Comparison of ENCODE assay signal across 1 cellular context in the genomic region with DNA sequence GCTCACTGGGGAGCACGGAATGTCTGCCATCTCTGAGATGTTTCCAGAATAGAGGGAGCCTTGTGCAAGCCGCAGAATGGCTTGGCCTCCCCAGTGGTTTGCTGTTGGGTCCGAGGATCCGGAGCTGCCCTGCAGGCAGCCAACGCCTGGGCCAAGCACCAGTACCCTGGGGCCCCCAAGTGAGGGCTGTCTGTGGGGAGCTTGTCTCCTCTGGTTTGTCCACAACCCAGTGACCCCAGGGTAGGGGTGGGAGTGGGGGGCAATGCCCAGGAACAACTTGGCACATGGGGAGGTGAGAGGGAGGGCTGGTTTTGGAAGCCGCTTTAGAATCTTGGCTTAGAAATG.
TF ChIP-seq lines count a peak whose summit lies in the region.

No MANE protein-coding gene starts in this region.

TF ChIP-seq in HepG2, 621 proteins besides CTCF, POLR2A, EP300 and RAD21 (continued from another document):
- TF ChIP-seq, protein P1, sequence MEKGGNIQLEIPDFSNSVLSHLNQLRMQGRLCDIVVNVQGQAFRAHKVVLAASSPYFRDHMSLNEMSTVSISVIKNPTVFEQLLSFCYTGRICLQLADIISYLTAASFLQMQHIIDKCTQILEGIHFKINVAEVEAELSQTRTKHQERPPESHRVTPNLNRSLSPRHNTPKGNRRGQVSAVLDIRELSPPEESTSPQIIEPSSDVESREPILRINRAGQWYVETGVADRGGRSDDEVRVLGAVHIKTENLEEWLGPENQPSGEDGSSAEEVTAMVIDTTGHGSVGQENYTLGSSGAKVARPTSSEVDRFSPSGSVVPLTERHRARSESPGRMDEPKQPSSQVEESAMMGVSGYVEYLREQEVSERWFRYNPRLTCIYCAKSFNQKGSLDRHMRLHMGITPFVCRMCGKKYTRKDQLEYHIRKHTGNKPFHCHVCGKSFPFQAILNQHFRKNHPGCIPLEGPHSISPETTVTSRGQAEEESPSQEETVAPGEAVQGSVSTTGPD (CRISPR knock-in tag; IDR thresholded peaks at IDR 0.05), result no peak
- TF ChIP-seq, protein P2, sequence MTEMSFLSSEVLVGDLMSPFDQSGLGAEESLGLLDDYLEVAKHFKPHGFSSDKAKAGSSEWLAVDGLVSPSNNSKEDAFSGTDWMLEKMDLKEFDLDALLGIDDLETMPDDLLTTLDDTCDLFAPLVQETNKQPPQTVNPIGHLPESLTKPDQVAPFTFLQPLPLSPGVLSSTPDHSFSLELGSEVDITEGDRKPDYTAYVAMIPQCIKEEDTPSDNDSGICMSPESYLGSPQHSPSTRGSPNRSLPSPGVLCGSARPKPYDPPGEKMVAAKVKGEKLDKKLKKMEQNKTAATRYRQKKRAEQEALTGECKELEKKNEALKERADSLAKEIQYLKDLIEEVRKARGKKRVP (CRISPR knock-in tag; IDR thresholded peaks at IDR 0.05), result no peak
